In the genomic region with DNA sequence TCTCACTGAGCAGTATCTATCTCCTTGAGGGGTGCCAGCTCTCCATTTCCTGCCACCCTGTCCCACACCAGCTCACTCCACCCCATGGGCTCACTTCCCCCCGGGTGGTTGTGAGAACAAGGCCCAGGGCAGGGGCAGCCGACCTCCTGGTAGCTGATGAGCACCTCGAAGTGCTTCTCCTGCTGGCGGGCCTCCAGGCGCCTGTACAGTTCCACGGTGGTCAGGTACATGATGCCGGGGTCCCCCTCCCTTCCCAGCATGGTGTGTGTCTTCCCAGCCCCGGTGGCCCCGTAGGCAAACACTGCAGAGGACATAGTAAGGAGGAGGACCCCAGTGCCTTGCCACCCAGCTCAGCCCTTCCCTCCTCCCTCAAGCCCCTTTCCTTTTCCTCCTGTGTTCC, we compare ENCODE assay signal across 26 cellular contexts. TPM values are rescaled to one million over a fixed set of nuclear protein-coding genes. Genes with fewer than 3 reads are reported as not detected.
"Had no signal": no experiment of that assay in that cellular context is flagged by ENCODE, and none has a peak within 500 bp of the region (broad histone marks: within the 10 kb centered on the region; RNA-seq: fewer than 3 reads in every experiment).

No MANE protein-coding gene starts in this region.

- H3K27me3 Mint-ChIP-seq: activated CD4-positive, alpha-beta T cell treated with anti-CD3 and anti-CD28 coated beads, Interleukin-2, amount 10 ng/mL, durations not matched to agents 7 days and 5 days; activated naive CD8-positive, alpha-beta T cell treated with anti-CD3 and anti-CD28 coated beads, Interleukin-2, amount 50 U/mL, for 24 hours; dendritic cell treated with granulocyte-macrophage colony-stimulating factor and Interleukin-4, amounts not matched to agents 40 ng/mL and 50 ng/mL, for 4 days; T-helper 17 cell had no signal

- H3K27ac Mint-ChIP-seq: activated CD4-positive, alpha-beta T cell treated with anti-CD3 and anti-CD28 coated beads, Interleukin-2, amount 10 ng/mL, durations not matched to agents 7 days and 5 days; activated CD8-positive, alpha-beta T cell treated with anti-CD3 and anti-CD28 coated beads, Interleukin-2, amount 10 ng/mL, durations not matched to agents 7 days and 5 days; activated naive CD8-positive, alpha-beta T cell treated with anti-CD3 and anti-CD28 coated beads, Interleukin-2, amount 50 U/mL, for 24 hours; activated T-helper 1 cell treated with anti-CD3 and anti-CD28 coated beads, Interleukin-12 subunit alpha, Interleukin-12 subunit beta, Interleukin-2, Interleukin-4 antibody, amounts not matched to agents 30 ng/mL and 10 ng/mL and 1 ng/mL, durations not matched to agents 14 hours and 24 hours and 36 hours; dendritic cell treated with granulocyte-macrophage colony-stimulating factor and Interleukin-4, amounts not matched to agents 40 ng/mL and 50 ng/mL, for 4 days; T-helper 17 cell had no signal

- H3K27me3 ChIP-seq: heart right ventricle, tibial artery had no signal

- H3K4me3 Mint-ChIP-seq: activated CD4-positive, alpha-beta T cell treated with anti-CD3 and anti-CD28 coated beads, Interleukin-2, amount 10 ng/mL, durations not matched to agents 7 days and 5 days; activated CD8-positive, alpha-beta T cell treated with anti-CD3 and anti-CD28 coated beads, Interleukin-2, amount 10 ng/mL, durations not matched to agents 7 days and 5 days; activated naive CD8-positive, alpha-beta T cell treated with anti-CD3 and anti-CD28 coated beads, Interleukin-2, amount 50 U/mL, for 24 hours; activated T-helper 1 cell treated with anti-CD3 and anti-CD28 coated beads, Interleukin-12 subunit alpha, Interleukin-12 subunit beta, Interleukin-2, Interleukin-4 antibody, amounts not matched to agents 30 ng/mL and 10 ng/mL and 1 ng/mL, durations not matched to agents 14 hours and 24 hours and 36 hours; dendritic cell treated with granulocyte-macrophage colony-stimulating factor and Interleukin-4, amounts not matched to agents 40 ng/mL and 50 ng/mL, for 4 days; T-helper 17 cell had no signal

- H3K4me3 ChIP-seq: heart right ventricle, mucosa of descending colon, smooth muscle cell, tibial artery had no signal

- DNase-seq: activated CD4-positive, alpha-beta T cell treated with anti-CD3 and anti-CD28 coated beads, Interleukin-2, amount 10 ng/mL, durations not matched to agents 7 days and 5 days; activated CD8-positive, alpha-beta T cell treated with anti-CD3 and anti-CD28 coated beads, Interleukin-2, amount 10 ng/mL, durations not matched to agents 7 days and 5 days; activated naive CD8-positive, alpha-beta T cell treated with anti-CD3 and anti-CD28 coated beads, Interleukin-2, amount 50 U/mL, for 24 hours; effector CD4-positive, alpha-beta T cell; erythroblast; foreskin fibroblast; heart right ventricle; islet precursor cell; mesendoderm; mucosa of descending colon; nucleus accumbens; stimulated activated CD4-positive, alpha-beta T cell treated with anti-CD3 and anti-CD28 coated beads, Interleukin-2, amount 100 ng/mL, for 48 hours; stimulated activated CD8-positive, alpha-beta memory T cell treated with anti-CD3 and anti-CD28 coated beads, Interleukin-4, amount 100 ng/mL, for 48 hours; stimulated activated naive CD4-positive, alpha-beta T cell treated with Interleukin-2 at 50 U/mL for 16 hours; substantia nigra; SW 1271; T-helper 17 cell had no signal

- H3K9me3 ChIP-seq: mucosa of descending colon had no signal

- H3K9me3 Mint-ChIP-seq: activated CD4-positive, alpha-beta T cell treated with anti-CD3 and anti-CD28 coated beads, Interleukin-2, amount 10 ng/mL, durations not matched to agents 7 days and 5 days; activated naive CD8-positive, alpha-beta T cell treated with anti-CD3 and anti-CD28 coated beads, Interleukin-2, amount 50 U/mL, for 24 hours; activated T-helper 1 cell treated with anti-CD3 and anti-CD28 coated beads, Interleukin-12 subunit alpha, Interleukin-12 subunit beta, Interleukin-2, Interleukin-4 antibody, amounts not matched to agents 30 ng/mL and 10 ng/mL and 1 ng/mL, durations not matched to agents 14 hours and 24 hours and 36 hours; dendritic cell treated with granulocyte-macrophage colony-stimulating factor and Interleukin-4, amounts not matched to agents 40 ng/mL and 50 ng/mL, for 4 days had no signal

- H3K27ac ChIP-seq: heart right ventricle, tibial artery, VCaP had no signal

- H3K4me1 ChIP-seq: tibial artery had no signal

- H3K4me2 ChIP-seq: smooth muscle cell had no signal

- H3K36me3 ChIP-seq: tibial artery had no signal

- ATAC-seq: activated CD4-positive, CD25-positive, alpha-beta regulatory T cell treated with anti-CD3 and anti-CD28 coated beads, Interleukin-2, amount 50 U/mL, for 24 hours; activated CD8-positive, alpha-beta T cell treated with anti-CD3 and anti-CD28 coated beads, Interleukin-2, amount 10 ng/mL, durations not matched to agents 7 days and 5 days; activated naive CD8-positive, alpha-beta T cell treated with anti-CD3 and anti-CD28 coated beads, Interleukin-2, amount 50 U/mL, for 24 hours; heart right ventricle; left colon; mucosa of descending colon; sciatic nerve; T-helper 17 cell had no signal

RNA-seq across cellular contexts. Expression of gene GFAP, which starts 19.8 kb away (rescaled TPM):
- total RNA-seq: activated CD4-positive, alpha-beta T cell treated with anti-CD3 and anti-CD28 coated beads, Interleukin-2, amount 10 ng/mL, durations not matched to agents 7 days and 5 days; activated CD8-positive, alpha-beta T cell treated with anti-CD3 and anti-CD28 coated beads, Interleukin-2, amount 10 ng/mL, durations not matched to agents 7 days and 5 days; activated T-helper 1 cell treated with anti-CD3 and anti-CD28 coated beads, Interleukin-12 subunit alpha, Interleukin-12 subunit beta, Interleukin-2, Interleukin-4 antibody, amounts not matched to agents 30 ng/mL and 10 ng/mL and 1 ng/mL, durations not matched to agents 14 hours and 24 hours and 36 hours had no signal
- polyA plus RNA-seq: neural cell had no signal

RNA-seq across cellular contexts. Expression of gene C1QL1, which starts 33.0 kb away (rescaled TPM):
- total RNA-seq: smooth muscle cell, T-helper 17 cell had no signal
